Comparison of ENCODE assay signal across 13 cellular contexts in the genomic region with DNA sequence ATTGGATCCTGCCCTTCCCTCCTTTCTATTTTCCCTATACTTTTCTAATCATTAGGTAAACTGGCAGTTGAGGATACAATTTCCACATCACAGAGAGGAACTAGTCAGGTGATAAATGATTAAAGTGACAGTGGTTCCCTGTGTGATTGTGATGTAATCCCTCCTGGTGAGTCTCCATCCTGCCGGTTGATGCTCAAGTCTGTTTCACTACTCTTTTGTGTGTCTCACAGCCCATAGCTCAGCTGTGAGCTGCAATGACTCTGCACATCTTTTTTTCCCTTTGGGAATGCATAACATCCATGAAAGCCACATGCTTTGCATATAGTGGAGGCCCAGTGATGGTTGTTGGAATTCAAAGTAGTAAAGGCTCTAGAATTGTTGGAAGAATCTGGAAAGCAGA.
DNase-seq lines count a peak whose midpoint lies in the region; ATAC-seq and TF ChIP-seq lines count a peak whose summit lies in the region.
"Had no signal": no experiment of that assay in that cellular context is flagged by ENCODE, and none has a peak within 500 bp of the region (broad histone marks: within the 10 kb centered on the region; RNA-seq: fewer than 3 reads in every experiment).

No MANE protein-coding gene starts in this region.

- H3K36me3 ChIP-seq in left ventricle myocardium inferior (peaks cover 51% of the 10 kb centered on the region), right lobe of liver (peaks cover 0 to 12% (median 5%) of the 10 kb centered on the region in 4 donors)

- H3K36me3 Mint-ChIP-seq in nephron progenitor cell (ENCODE audit: low read depth): peaks cover 91% of the 10 kb centered on the region

- H3K4me1 Mint-ChIP-seq in nephron progenitor cell: peaks cover 11% of the 10 kb centered on the region

- H3K27ac ChIP-seq in left ventricle myocardium inferior (replicated peaks) (no peak overlapping the region), right lobe of liver (no peak overlapping the region)

- intact Hi-C loops in left ventricle myocardium inferior (cut with micrococcal nuclease) (no loop called here), right lobe of liver (cut with DNase I) (no loop called here)

- peak overlapping the region; percentile 35 for H3K27ac Mint-ChIP-seq in nephron progenitor cell

- H3K9me3 ChIP-seq in left ventricle myocardium inferior (replicated peaks) (no peaks in the 10 kb centered on the region), right lobe of liver (no peaks in the 10 kb centered on the region)

- H3K4me3 ChIP-seq in left ventricle myocardium inferior (no peak overlapping the region), right lobe of liver (no peak overlapping the region)
- H3K4me3 ChIP-seq: GM12878 had no signal

- H3K27me3 Mint-ChIP-seq in nephron progenitor cell (ENCODE audit: low read depth, poor library complexity): no peaks in the 10 kb centered on the region

- H3K4me1 ChIP-seq in left ventricle myocardium inferior: peaks cover 23% of the 10 kb centered on the region
- H3K4me1 ChIP-seq in right lobe of liver: peaks cover 0 to 10% (median 0%) of the 10 kb centered on the region in 4 donors

- no peak for TF ChIP-seq CTCF in nephron progenitor cell (IDR thresholded peaks at IDR 0.05)
- TF ChIP-seq CTCF in left ventricle myocardium inferior (IDR thresholded peaks at IDR 0.05; ENCODE audit: borderline replicate concordance): no peak
- no peak for TF ChIP-seq CTCF in right lobe of liver (IDR thresholded peaks at IDR 0.05)

- H3K4me3 Mint-ChIP-seq in nephron progenitor cell: no peak overlapping the region

- no peaks in the 10 kb centered on the region for H3K9me3 Mint-ChIP-seq in nephron progenitor cell

- H3K27me3 ChIP-seq in left ventricle myocardium inferior (ENCODE audit: low read depth) (no peaks in the 10 kb centered on the region), right lobe of liver (no peaks in the 10 kb centered on the region)

- 40% methylated on average over 1 of the region's 1 CpG for WGBS in right lobe of liver (ENCODE audit: insufficient coverage, low coverage, low lambda C conversion rate, missing lambda C conversion rate)

- ATAC-seq in right lobe of liver: no peak
- ATAC-seq: GM12878, HCT116, Panc1, right cardiac atrium had no signal

- DNase-seq in GM04504 (ENCODE audit: low read depth) (peak; percentile 59), NCI-H526 (lab: John Stamatoyannopoulos, UW) (peak; percentile 53 to 68), dedifferentiated amniotic fluid mesenchymal stem cell (ENCODE audit: extremely low spot score) (peak; percentile 31), nephron progenitor cell (no peak), left ventricle myocardium inferior (no peak), NCI-H524 treated with DMSO at 0.1 percent for 48 hours (lab: John Stamatoyannopoulos, UW) (no peak), right lobe of liver (no peak)
- DNase-seq: anterior cingulate cortex, right cardiac atrium, substantia nigra had no signal

- no peak for TF ChIP-seq POLR2A in right lobe of liver (IDR thresholded peaks at IDR 0.05)

Comparison
In these comparisons a context has a peak if more than half of its experiments do, and no peak if none do; other contexts are left out.
1. DNase-seq: peak in GM04504 (single experiment), NCI-H526 (2 of 2) and dedifferentiated amniotic fluid mesenchymal stem cell (single experiment); none in nephron progenitor cell (single experiment), left ventricle myocardium inferior (single experiment), NCI-H524 treated with DMSO at 0.1 percent for 48 hours (single experiment) and right lobe of liver (0 of 3).